In genomic region chr11:103936059-103936458, GRCh38 we compare ENCODE assay signal across 25 cellular contexts.
DNase-seq lines count a peak whose midpoint lies in the region; ATAC-seq and TF ChIP-seq lines count a peak whose summit lies in the region.
"Had no signal": no experiment of that assay in that cellular context is flagged by ENCODE, and none has a peak within 500 bp of the region (broad histone marks: within the 10 kb centered on the region; RNA-seq: fewer than 3 reads in every experiment).

No MANE protein-coding gene starts in this region.

- no peak overlapping the region for H3K4me3 Mint-ChIP-seq in naive thymus-derived CD4-positive, alpha-beta T cell
- no peak overlapping the region for H3K4me3 Mint-ChIP-seq in progenitor cell of endocrine pancreas (ENCODE audit: low read depth)
- H3K4me3 Mint-ChIP-seq: activated B cell treated with CpG ODN at 0.5 μM for 24 hours; activated CD4-positive, alpha-beta memory T cell treated with anti-CD3 and anti-CD28 coated beads for 36 hours; activated naive CD8-positive, alpha-beta T cell treated with anti-CD3 and anti-CD28 coated beads, Interleukin-2, amount 50 U/mL, for 24 hours; IgD-negative memory B cell; naive B cell had no signal

- POLR2A ChIA-PET in RWPE1 (lab: Yijun Ruan, JAX; ENCODE audit: low non-redundant PET), result no interaction called here
- POLR2A ChIA-PET in naive thymus-derived CD4-positive, alpha-beta T cell (lab: Charles Lee), result no interaction called here

- no peak overlapping the region for H3K27ac Mint-ChIP-seq in naive thymus-derived CD4-positive, alpha-beta T cell
- no peak overlapping the region for H3K27ac Mint-ChIP-seq in progenitor cell of endocrine pancreas
- H3K27ac Mint-ChIP-seq: activated B cell treated with CpG ODN at 0.5 μM for 24 hours; activated CD4-positive, alpha-beta memory T cell treated with anti-CD3 and anti-CD28 coated beads for 36 hours; activated naive CD8-positive, alpha-beta T cell treated with anti-CD3 and anti-CD28 coated beads, Interleukin-2, amount 50 U/mL, for 24 hours; IgD-negative memory B cell; naive B cell had no signal

- TF ChIP-seq CTCF in RWPE1 (conservative IDR thresholded peaks at IDR 0.05; ENCODE audit: low read depth) (no peak), fibroblast of the aortic adventitia (IDR thresholded peaks at IDR 0.05; ENCODE audit: insufficient read depth, low read length) (no peak), progenitor cell of endocrine pancreas (IDR thresholded peaks at IDR 0.05; ENCODE audit: unreplicated experiment) (no peak)

- no peaks in the 10 kb centered on the region for H3K4me1 ChIP-seq in naive thymus-derived CD4-positive, alpha-beta T cell (ENCODE audit: control insufficient read depth in 2 of 2, insufficient read depth in 2 of 2, low read length in 2 of 2)
- H3K4me1 ChIP-seq: breast epithelium, thyroid gland had no signal

- intact Hi-C loops in naive thymus-derived CD4-positive, alpha-beta T cell (cut with micrococcal nuclease), result no loop called here

- no peaks in the 10 kb centered on the region for H3K27me3 Mint-ChIP-seq in naive thymus-derived CD4-positive, alpha-beta T cell
- H3K27me3 Mint-ChIP-seq in progenitor cell of endocrine pancreas, result no peaks in the 10 kb centered on the region
- H3K27me3 Mint-ChIP-seq: activated B cell treated with CpG ODN at 0.5 μM for 24 hours; activated CD4-positive, alpha-beta memory T cell treated with anti-CD3 and anti-CD28 coated beads for 36 hours; activated naive CD8-positive, alpha-beta T cell treated with anti-CD3 and anti-CD28 coated beads, Interleukin-2, amount 50 U/mL, for 24 hours; IgD-negative memory B cell; naive B cell had no signal

- DNase-seq in RWPE1 (ENCODE audit: low spot score) (peak; percentile 3), fibroblast of the aortic adventitia (ENCODE audit: low read depth) (peak; percentile 52), NCI-H345 (lab: John Stamatoyannopoulos, UW) (no peak), progenitor cell of endocrine pancreas (ENCODE audit: low spot score, unreplicated experiment) (no peak)
- DNase-seq in naive thymus-derived CD4-positive, alpha-beta T cell, result no peak
- DNase-seq: activated B cell treated with CpG ODN at 0.5 μM for 24 hours; activated CD4-positive, alpha-beta memory T cell treated with anti-CD3 and anti-CD28 coated beads for 36 hours; activated naive CD8-positive, alpha-beta T cell treated with anti-CD3 and anti-CD28 coated beads, Interleukin-2, amount 50 U/mL, for 24 hours; left cardiac atrium; mesendoderm; naive B cell; NCI-H1436 treated with DMSO at 0.1 percent for 48 hours; NCI-H524; occipital lobe; RPMI8226; stimulated activated CD4-positive, alpha-beta T cell treated with anti-CD3 and anti-CD28 coated beads, Interleukin-4, amount 100 ng/mL, for 24 hours; stimulated activated naive CD4-positive, alpha-beta T cell treated with Interleukin-2 at 50 U/mL for 16 hours; T-helper 9 cell; thyroid gland had no signal

- no peaks in the 10 kb centered on the region for H3K27me3 ChIP-seq in naive thymus-derived CD4-positive, alpha-beta T cell (ENCODE audit: control insufficient read depth in 2 of 2, insufficient read depth in 2 of 2, low read length in 2 of 2)
- H3K27me3 ChIP-seq: breast epithelium, thyroid gland had no signal

- no peaks in the 10 kb centered on the region for H3K36me3 ChIP-seq in naive thymus-derived CD4-positive, alpha-beta T cell (ENCODE audit: control insufficient read depth in 2 of 3, insufficient read depth in 3 of 3, low read length in 3 of 3)
- H3K36me3 ChIP-seq: breast epithelium, thyroid gland had no signal

- no peaks in the 10 kb centered on the region for H3K9me3 ChIP-seq in naive thymus-derived CD4-positive, alpha-beta T cell (ENCODE audit: control insufficient read depth in 2 of 3, low read length in 3 of 3)
- H3K9me3 ChIP-seq: breast epithelium, thyroid gland had no signal

- H3K4me3 ChIP-seq in fibroblast of the aortic adventitia (ENCODE audit: low read depth, low read length), result no peak overlapping the region
- H3K4me3 ChIP-seq in naive thymus-derived CD4-positive, alpha-beta T cell (ENCODE audit: low read length), result no peak overlapping the region
- H3K4me3 ChIP-seq: breast epithelium, coronary artery, thyroid gland had no signal

- peaks cover 0 to 5% (median 0%) of the 10 kb centered on the region in 11 donors for H3K9me3 Mint-ChIP-seq in naive thymus-derived CD4-positive, alpha-beta T cell
- H3K9me3 Mint-ChIP-seq in progenitor cell of endocrine pancreas (ENCODE audit: low read depth), result no peaks in the 10 kb centered on the region
- H3K9me3 Mint-ChIP-seq: activated B cell treated with CpG ODN at 0.5 μM for 24 hours; activated CD4-positive, alpha-beta memory T cell treated with anti-CD3 and anti-CD28 coated beads for 36 hours; activated naive CD8-positive, alpha-beta T cell treated with anti-CD3 and anti-CD28 coated beads, Interleukin-2, amount 50 U/mL, for 24 hours; IgD-negative memory B cell had no signal

- H3K4me1 Mint-ChIP-seq in naive thymus-derived CD4-positive, alpha-beta T cell, result no peaks in the 10 kb centered on the region
- no peaks in the 10 kb centered on the region for H3K4me1 Mint-ChIP-seq in progenitor cell of endocrine pancreas (ENCODE audit: low read depth)
- H3K4me1 Mint-ChIP-seq: activated B cell treated with CpG ODN at 0.5 μM for 24 hours; activated naive CD8-positive, alpha-beta T cell treated with anti-CD3 and anti-CD28 coated beads, Interleukin-2, amount 50 U/mL, for 24 hours; IgD-negative memory B cell; naive B cell had no signal

- CTCF ChIA-PET in RWPE1 (lab: Yijun Ruan, JAX), result no interaction called here
- CTCF ChIA-PET in naive thymus-derived CD4-positive, alpha-beta T cell (lab: Charles Lee), result no interaction called here

- ATAC-seq in GM18861 (IDR thresholded peaks at IDR 0.05; ENCODE audit: unreplicated experiment) (peak; percentile 53), HG02870 (IDR thresholded peaks at IDR 0.05; ENCODE audit: unreplicated experiment) (peak; percentile 55), HG03469 (IDR thresholded peaks at IDR 0.05; ENCODE audit: unreplicated experiment) (no peak)
- ATAC-seq in naive thymus-derived CD4-positive, alpha-beta T cell, result no peak
- ATAC-seq: activated naive CD8-positive, alpha-beta T cell treated with anti-CD3 and anti-CD28 coated beads, Interleukin-2, amount 50 U/mL, for 24 hours; left cardiac atrium had no signal

- H3K27ac ChIP-seq in RWPE1, result no peak overlapping the region
- no peak overlapping the region for H3K27ac ChIP-seq in naive thymus-derived CD4-positive, alpha-beta T cell (ENCODE audit: low read depth, low read length)
- H3K27ac ChIP-seq: breast epithelium, coronary artery, thyroid gland had no signal

- no peaks in the 10 kb centered on the region for H3K36me3 Mint-ChIP-seq in naive thymus-derived CD4-positive, alpha-beta T cell
- peaks cover 1% of the 10 kb centered on the region for H3K36me3 Mint-ChIP-seq in progenitor cell of endocrine pancreas (ENCODE audit: insufficient read depth)
- H3K36me3 Mint-ChIP-seq: activated CD4-positive, alpha-beta memory T cell treated with anti-CD3 and anti-CD28 coated beads for 36 hours; IgD-negative memory B cell; naive B cell had no signal

Comparison
In these comparisons a context has a peak if more than half of its experiments do, and no peak if none do; other contexts are left out.
1. ATAC-seq: peak in GM18861 (single experiment) and HG02870 (single experiment); none in HG03469 (single experiment) and naive thymus-derived CD4-positive, alpha-beta T cell (single experiment).
2. DNase-seq: peak in RWPE1 (single experiment) and fibroblast of the aortic adventitia (single experiment); none in NCI-H345 (single experiment), naive thymus-derived CD4-positive, alpha-beta T cell (0 of 9) and progenitor cell of endocrine pancreas (single experiment).